Comparison of ENCODE assay signal across 24 cellular contexts in the genomic region with DNA sequence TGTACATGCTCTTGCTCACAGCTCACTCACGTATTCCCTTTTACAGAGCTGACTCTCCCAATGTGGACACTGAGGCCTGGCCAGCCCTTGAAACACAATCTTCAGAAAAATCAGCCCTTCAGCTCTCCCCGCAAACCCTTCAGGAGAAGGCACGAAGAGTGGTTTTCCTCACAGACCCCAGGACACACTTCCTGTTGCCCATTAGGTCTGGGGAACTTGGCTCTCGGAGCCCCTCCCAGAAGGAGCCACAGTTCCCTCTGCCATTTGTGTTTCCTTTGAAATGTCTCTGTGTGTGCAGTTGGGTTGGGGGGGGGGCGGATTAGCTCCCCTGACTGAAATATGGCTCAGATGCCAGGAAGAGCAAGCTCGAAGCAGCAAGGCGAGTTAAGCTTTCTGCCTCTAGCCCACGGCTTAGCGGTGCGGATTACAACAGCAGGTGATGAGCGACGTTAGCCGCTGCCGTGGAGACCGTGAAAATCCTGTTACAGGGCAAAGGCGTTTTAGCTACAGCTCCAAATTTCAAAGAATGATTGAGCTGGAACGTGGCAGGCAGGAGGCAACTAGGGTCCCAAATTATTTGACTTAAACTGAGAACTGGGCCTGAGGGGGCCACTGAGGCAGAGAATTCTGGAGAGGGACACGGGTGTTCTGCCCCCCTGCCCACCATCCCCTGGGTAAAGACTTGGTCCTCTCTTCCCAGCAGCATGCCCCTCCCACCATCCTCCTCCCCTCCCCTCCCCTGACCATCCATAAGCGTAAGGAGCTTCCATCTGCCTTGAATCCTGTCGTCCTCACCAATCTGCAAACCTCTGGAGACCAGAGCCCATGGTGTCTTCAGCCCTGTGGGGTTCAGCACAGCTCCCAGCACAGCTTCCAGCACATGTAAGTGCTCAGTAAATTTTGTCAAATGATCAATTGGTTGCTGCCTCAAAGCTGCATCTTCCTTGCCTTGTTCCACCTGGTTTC.
DNase-seq lines count a peak whose midpoint lies in the region; ATAC-seq and TF ChIP-seq lines count a peak whose summit lies in the region.
"Had no signal": no experiment of that assay in that cellular context is flagged by ENCODE, and none has a peak within 500 bp of the region (broad histone marks: within the 10 kb centered on the region; RNA-seq: fewer than 3 reads in every experiment).

No MANE protein-coding gene starts in this region.

- H3K27me3 ChIP-seq in endodermal cell (ENCODE audit: control insufficient read depth, insufficient read depth, low read length, poor library complexity, severe bottlenecking) (peaks cover 29% of the 10 kb centered on the region), neuronal stem cell (ENCODE audit: control insufficient read depth in 3 of 3, insufficient read depth in 3 of 3, low read depth in 1 of 3, low read length in 3 of 3) (no peaks in the 10 kb centered on the region)
- H3K27me3 ChIP-seq: adrenal gland, body of pancreas had no signal

- H3K4ac ChIP-seq in neuronal stem cell (ENCODE audit: low read length) = no peak overlapping the region

- no peaks in the 10 kb centered on the region for H3K9me3 Mint-ChIP-seq in endodermal cell
- H3K9me3 Mint-ChIP-seq: activated CD4-positive, alpha-beta T cell treated with anti-CD3 and anti-CD28 coated beads, Interleukin-2, amount 10 ng/mL, durations not matched to agents 24 days and 14 days; activated naive CD4-positive, alpha-beta T cell treated with anti-CD3 and anti-CD28 coated beads for 36 hours; CD4-positive, alpha-beta T cell; IgD-negative memory B cell had no signal

- no peak overlapping the region for H4K8ac ChIP-seq in neuronal stem cell (ENCODE audit: low read depth, low read length)

- H2AFZ ChIP-seq in neuronal stem cell (ENCODE audit: low read length) = peak overlapping the region; percentile 68

- peak overlapping the region; percentile 30 for H3K18ac ChIP-seq in neuronal stem cell (ENCODE audit: low read length)

- H3K36me3 ChIP-seq in endodermal cell (ENCODE audit: control insufficient read depth, insufficient read depth, low read length) (no peaks in the 10 kb centered on the region), neuronal stem cell (replicated peaks in 1 of 2; ENCODE audit: control insufficient read depth in 2 of 2, insufficient read depth in 2 of 2, low read length in 2 of 2) (no peaks in the 10 kb centered on the region)
- H3K36me3 ChIP-seq: adrenal gland, sigmoid colon, thoracic aorta had no signal

- TF ChIP-seq CTCF in endodermal cell (conservative IDR thresholded peaks at IDR 0.05) = no peak

- no peak overlapping the region for H3K4me3 ChIP-seq in endodermal cell (ENCODE audit: low read length)
- no peak overlapping the region for H3K4me3 ChIP-seq in neuronal stem cell (ENCODE audit: low read length in 2 of 2)
- H3K4me3 ChIP-seq: adrenal gland, body of pancreas, sigmoid colon, thoracic aorta had no signal

- DNase-seq in DMS153 (lab: John Stamatoyannopoulos, UW) (peak; percentile 38), DMS153 treated with DMSO at 0.1 percent for 48 hours (lab: John Stamatoyannopoulos, UW; ENCODE audit: unreplicated experiment) (no peak), NCI-H524 treated with DMSO at 0.1 percent for 48 hours (lab: John Stamatoyannopoulos, UW) (peak; percentile 57), endodermal cell (peak; percentile 85), neuronal stem cell (ENCODE audit: low spot score) (no peak), NCI-H2227 treated with DMSO at 0.1 percent for 48 hours (lab: John Stamatoyannopoulos, UW) (no peak)
- DNase-seq in effector CD8-positive, alpha-beta T cell (lab: John Stamatoyannopoulos, UW) = no peak
- DNase-seq: activated CD4-positive, alpha-beta T cell treated with anti-CD3 and anti-CD28 coated beads, Interleukin-2, amount 10 ng/mL, durations not matched to agents 24 days and 14 days; activated naive CD4-positive, alpha-beta T cell treated with anti-CD3 and anti-CD28 coated beads for 36 hours; activated T-cell treated with anti-CD3 and anti-CD28 coated beads, Interleukin-2, amount 50 U/mL, for 48 hours; body of pancreas; CD4-positive, alpha-beta T cell; effector CD4-positive, alpha-beta T cell; erythroblast; mammary epithelial cell; NCI-H1092; NCI-H1694 treated with DMSO at 0.1 percent for 48 hours; sigmoid colon; stimulated activated naive CD8-positive, alpha-beta T cell treated with anti-CD3 and anti-CD28 coated beads, Interleukin-15, Interleukin-2, amounts not matched to agents 100 U/mL and 50 U/mL, for 24 hours had no signal

- no peak overlapping the region for H3K23ac ChIP-seq in neuronal stem cell (ENCODE audit: low read depth, low read length, poor library complexity)

- H3K27ac ChIP-seq in endodermal cell (ENCODE audit: low read depth, low read length) (no peak overlapping the region), neuronal stem cell (replicated peaks; ENCODE audit: low read length) (no peak overlapping the region)
- H3K27ac ChIP-seq: 22Rv1, adrenal gland, body of pancreas, sigmoid colon, thoracic aorta had no signal

- H3K9me3 ChIP-seq in endodermal cell (ENCODE audit: control insufficient read depth, low read length) (no peaks in the 10 kb centered on the region), neuronal stem cell (replicated peaks in 1 of 2; ENCODE audit: control insufficient read depth in 2 of 2, insufficient read depth in 1 of 2, low read depth in 1 of 2, low read length in 2 of 2) (no peaks in the 10 kb centered on the region)
- H3K9me3 ChIP-seq: adrenal gland, body of pancreas, sigmoid colon, thoracic aorta had no signal

- H3K9ac ChIP-seq in endodermal cell (ENCODE audit: extremely low read depth, low read length, poor library complexity, severe bottlenecking) = no peak overlapping the region
- no peak overlapping the region for H3K9ac ChIP-seq in neuronal stem cell (ENCODE audit: low read depth, low read length, poor library complexity)

- H3K27me3 Mint-ChIP-seq in endodermal cell (ENCODE audit: insufficient read depth) = peaks cover 37% of the 10 kb centered on the region
- H3K27me3 Mint-ChIP-seq: activated CD4-positive, alpha-beta T cell treated with anti-CD3 and anti-CD28 coated beads, Interleukin-2, amount 10 ng/mL, durations not matched to agents 24 days and 14 days had no signal

- H3K4me1 Mint-ChIP-seq in endodermal cell = peaks cover 41% of the 10 kb centered on the region
- H3K4me1 Mint-ChIP-seq: activated CD4-positive, alpha-beta T cell treated with anti-CD3 and anti-CD28 coated beads, Interleukin-2, amount 10 ng/mL, durations not matched to agents 24 days and 14 days had no signal

- H2BK5ac ChIP-seq in neuronal stem cell (ENCODE audit: low read length) = no peak overlapping the region

- no peak overlapping the region for H2BK15ac ChIP-seq in neuronal stem cell (ENCODE audit: low read length)

- H3K14ac ChIP-seq in neuronal stem cell (ENCODE audit: low read length) = no peak overlapping the region

- H2AK5ac ChIP-seq in neuronal stem cell (ENCODE audit: low read depth, low read length) = no peak overlapping the region

- no peak overlapping the region for H3K27ac Mint-ChIP-seq in endodermal cell
- H3K27ac Mint-ChIP-seq: activated CD4-positive, alpha-beta T cell treated with anti-CD3 and anti-CD28 coated beads, Interleukin-2, amount 10 ng/mL, durations not matched to agents 24 days and 14 days; activated naive CD4-positive, alpha-beta T cell treated with anti-CD3 and anti-CD28 coated beads for 36 hours; CD4-positive, alpha-beta T cell; IgD-negative memory B cell had no signal

- no peak overlapping the region for H2BK12ac ChIP-seq in neuronal stem cell (ENCODE audit: low read length)

- ATAC-seq in SK-N-SH treated with all-trans-retinoic acid at 6 μM for 48 hours = no peak
- ATAC-seq: body of pancreas; stimulated activated naive CD8-positive, alpha-beta T cell treated with anti-CD3 and anti-CD28 coated beads, Interleukin-15, Interleukin-2, amounts not matched to agents 100 U/mL and 50 U/mL, for 24 hours had no signal

- H3K4me1 ChIP-seq in endodermal cell (ENCODE audit: control insufficient read depth, insufficient read depth, low read length) = peaks cover 19% of the 10 kb centered on the region
- peaks cover 8 to 20% of the 10 kb centered on the region in 2 donors for H3K4me1 ChIP-seq in neuronal stem cell (ENCODE audit: control insufficient read depth in 2 of 2, insufficient read depth in 1 of 2, low read depth in 1 of 2, low read length in 2 of 2)
- H3K4me1 ChIP-seq: adrenal gland, body of pancreas, sigmoid colon had no signal

- no peaks in the 10 kb centered on the region for H3K36me3 Mint-ChIP-seq in endodermal cell (ENCODE audit: low read depth)
- H3K36me3 Mint-ChIP-seq: IgD-negative memory B cell had no signal

- no peaks in the 10 kb centered on the region for H3K79me1 ChIP-seq in neuronal stem cell (ENCODE audit: low read depth, low read length)

- H3K4me3 Mint-ChIP-seq in endodermal cell = peak overlapping the region; percentile 8
- H3K4me3 Mint-ChIP-seq: activated CD4-positive, alpha-beta T cell treated with anti-CD3 and anti-CD28 coated beads, Interleukin-2, amount 10 ng/mL, durations not matched to agents 24 days and 14 days; activated naive CD4-positive, alpha-beta T cell treated with anti-CD3 and anti-CD28 coated beads for 36 hours; CD4-positive, alpha-beta T cell; IgD-negative memory B cell had no signal

- no peak overlapping the region for H2BK120ac ChIP-seq in neuronal stem cell (ENCODE audit: low read depth, low read length)

- no peak overlapping the region for H4K91ac ChIP-seq in neuronal stem cell (ENCODE audit: low read depth, low read length, poor library complexity)

- WGBS in endodermal cell (ENCODE audit: insufficient coverage in 1 of 2, insufficient read length in 1 of 2), 2 experiments = 58 to 66% methylated on average over 15 to 20 of the region's 20 CpGs
- WGBS in neuronal stem cell (ENCODE audit: extremely low coverage in 2 of 2, insufficient read length in 2 of 2, insufficient replicate concordance in 1 of 2), 2 donors = no CpG with 5 or more reads among the region's 20 CpGs

- no peak overlapping the region for H3K4me2 ChIP-seq in neuronal stem cell (ENCODE audit: insufficient read depth, low read length, poor library complexity, severe bottlenecking)

TF ChIP-seq in SK-N-SH treated with all-trans-retinoic acid at 6 μM for 48 hours, 23 proteins besides CTCF, POLR2A, EP300 and RAD21 (continues in another document):
- TF ChIP-seq TOX (CRISPR knock-in tag; IDR thresholded peaks at IDR 0.05; ENCODE audit: borderline replicate concordance) (no peak), SNAI2 (CRISPR knock-in tag; IDR thresholded peaks at IDR 0.05) (no peak), ESRRG (CRISPR knock-in tag; IDR thresholded peaks at IDR 0.05) (no peak), RARB (CRISPR knock-in tag; IDR thresholded peaks at IDR 0.05) (no peak), ZFP3 (CRISPR knock-in tag; IDR thresholded peaks at IDR 0.05) (no peak), ARNTL (CRISPR knock-in tag; IDR thresholded peaks at IDR 0.05; ENCODE audit: borderline replicate concordance, low read depth) (no peak), GLIS3 (CRISPR knock-in tag; IDR thresholded peaks at IDR 0.05) (no peak), PPARA (CRISPR knock-in tag; IDR thresholded peaks at IDR 0.05; ENCODE audit: borderline replicate concordance) (no peak), BACH2 (CRISPR knock-in tag; IDR thresholded peaks at IDR 0.05; ENCODE audit: borderline replicate concordance) (no peak), ZNF8 (CRISPR knock-in tag; IDR thresholded peaks at IDR 0.05) (no peak), CSDC2 (CRISPR knock-in tag; IDR thresholded peaks at IDR 0.05) (no peak), ISL1 (CRISPR knock-in tag; IDR thresholded peaks at IDR 0.05) (no peak)

Comparison
In these comparisons a context has a peak if more than half of its experiments do, and no peak if none do; other contexts are left out.
1. DNase-seq: peak in DMS153 (single experiment), NCI-H524 treated with DMSO at 0.1 percent for 48 hours (single experiment) and endodermal cell (single experiment); none in DMS153 treated with DMSO at 0.1 percent for 48 hours (single experiment), neuronal stem cell (single experiment), NCI-H2227 treated with DMSO at 0.1 percent for 48 hours (single experiment) and effector CD8-positive, alpha-beta T cell (single experiment).